Comparison of ENCODE assay signal across 12 cellular contexts in the genomic region with DNA sequence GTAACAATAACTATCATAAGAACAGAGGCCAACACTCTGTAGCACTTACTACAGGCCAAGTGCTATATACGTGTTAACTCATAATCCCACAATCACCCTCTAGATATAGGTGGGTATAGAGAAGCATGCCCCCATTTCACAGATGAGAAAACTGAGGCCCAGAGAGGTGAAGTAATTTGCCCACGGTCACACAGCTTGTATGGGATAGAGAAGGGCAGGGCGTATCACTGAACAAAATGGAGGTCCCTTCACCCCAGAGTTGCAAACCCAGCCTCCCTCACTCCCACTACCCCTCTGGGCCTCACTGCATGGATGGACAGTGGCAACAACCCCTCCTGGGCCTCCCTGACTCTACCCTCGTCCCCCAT.
"Had no signal": no experiment of that assay in that cellular context is flagged by ENCODE, and none has a peak within 500 bp of the region (broad histone marks: within the 10 kb centered on the region; RNA-seq: fewer than 3 reads in every experiment).

No MANE protein-coding gene starts in this region.

- H3K27ac Mint-ChIP-seq: nephron progenitor cell had no signal

- H3K9ac ChIP-seq: SK-N-SH had no signal

- H3K36me3 ChIP-seq: thoracic aorta had no signal

- H3K9me3 ChIP-seq: psoas muscle, SK-N-SH, thoracic aorta had no signal

- H3K9me3 Mint-ChIP-seq: nephron progenitor cell had no signal

- ATAC-seq: psoas muscle, sciatic nerve had no signal

- H3K4me1 ChIP-seq: psoas muscle had no signal

- DNase-seq: activated CD4-positive, alpha-beta T cell treated with anti-CD3 and anti-CD28 coated beads, Interleukin-2, amount 50 U/mL, for 48 hours; activated naive CD4-positive, alpha-beta T cell treated with Interleukin-2 at 50 U/mL for 16 hours; dermis blood vessel endothelial cell; foreskin melanocyte; head of caudate nucleus; mesendoderm; nephron progenitor cell; SK-N-SH had no signal

- H3K4me2 ChIP-seq: SK-N-SH had no signal

- H3K4me3 Mint-ChIP-seq: nephron progenitor cell had no signal

- H3K27ac ChIP-seq: epithelial cell of prostate, psoas muscle had no signal

- H3K4me3 ChIP-seq: psoas muscle, thoracic aorta had no signal
